In the genomic region with DNA sequence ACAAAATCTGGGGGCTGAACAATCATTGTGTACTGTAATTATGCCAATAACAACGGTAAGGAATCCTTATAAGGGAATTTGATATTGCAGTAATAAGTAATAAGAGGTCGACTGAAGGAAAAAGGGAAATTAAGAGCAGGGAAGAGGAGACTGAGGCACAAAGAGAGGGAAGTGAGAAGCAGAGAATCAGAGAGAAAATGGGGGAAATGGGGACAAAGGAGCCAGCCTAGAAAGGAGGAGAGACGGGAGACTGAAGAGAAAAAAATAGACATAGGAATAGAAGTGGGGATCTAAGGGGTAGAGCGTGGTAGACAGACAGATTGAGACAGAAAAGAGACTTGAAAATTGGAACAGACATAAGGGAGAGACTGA, we compare ENCODE assay signal across 8 cellular contexts. TPM values are rescaled to one million over a fixed set of nuclear protein-coding genes. Genes with fewer than 3 reads are reported as not detected.
DNase-seq lines count a peak whose midpoint lies in the region; ATAC-seq and TF ChIP-seq lines count a peak whose summit lies in the region.

No MANE protein-coding gene starts in this region.

- no peaks in the 10 kb centered on the region for H3K36me3 ChIP-seq in muscle layer of colon (ENCODE audit: insufficient read depth, low read length)

- no peak overlapping the region for H3K27ac Mint-ChIP-seq in activated naive CD4-positive, alpha-beta T cell treated with anti-CD3 and anti-CD28 coated beads, Interleukin-2, amount 10 ng/mL, durations not matched to agents 7 days and 5 days
- H3K27ac Mint-ChIP-seq in type B pancreatic cell, result peak overlapping the region; percentile 99

- peaks cover 32% of the 10 kb centered on the region for H3K9me3 Mint-ChIP-seq in activated naive CD4-positive, alpha-beta T cell treated with anti-CD3 and anti-CD28 coated beads, Interleukin-2, amount 10 ng/mL, durations not matched to agents 7 days and 5 days
- peaks cover 18% of the 10 kb centered on the region for H3K9me3 Mint-ChIP-seq in type B pancreatic cell

- H3K4me3 ChIP-seq in coronary artery (peak overlapping the region; percentile 68), muscle layer of colon (ENCODE audit: low read depth in 1 of 2, low read length in 2 of 2) (peak overlapping the region; percentile 69 to 91)

- H3K27ac ChIP-seq in coronary artery (peak overlapping the region in 1 of 2 donors; percentile 78), muscle layer of colon (ENCODE audit: low read depth, low read length) (no peak overlapping the region)

- H3K9me3 ChIP-seq in muscle layer of colon (ENCODE audit: low read length), result peaks cover 13% of the 10 kb centered on the region

- peaks cover 4% of the 10 kb centered on the region for H3K4me1 ChIP-seq in muscle layer of colon (ENCODE audit: insufficient read depth, low read length)

- peaks cover 3% of the 10 kb centered on the region for H3K27me3 Mint-ChIP-seq in activated naive CD4-positive, alpha-beta T cell treated with anti-CD3 and anti-CD28 coated beads, Interleukin-2, amount 10 ng/mL, durations not matched to agents 7 days and 5 days
- no peaks in the 10 kb centered on the region for H3K27me3 Mint-ChIP-seq in type B pancreatic cell

- CTCF ChIA-PET in activated naive CD4-positive, alpha-beta T cell treated with anti-CD3 and anti-CD28 coated beads, Interleukin-2, amount 10 ng/mL, durations not matched to agents 7 days and 5 days (lab: Charles Lee), result no interaction called here

- DNase-seq in activated naive CD4-positive, alpha-beta T cell treated with anti-CD3 and anti-CD28 coated beads, Interleukin-2, amount 10 ng/mL, durations not matched to agents 7 days and 5 days, result no peak
- DNase-seq in activated naive CD4-positive, alpha-beta T cell (lab: John Stamatoyannopoulos, UW), result no peak
- DNase-seq in coronary artery (ENCODE audit: low spot score) (no peak), type B pancreatic cell (ENCODE audit: extremely low spot score, unreplicated experiment) (no peak), epidermal melanocyte (ENCODE audit: insufficient read length, low spot score) (no peak), KBM-7 (no peak)

- no peak for TF ChIP-seq CTCF in coronary artery (IDR thresholded peaks at IDR 0.05)
- no peak for TF ChIP-seq CTCF in type B pancreatic cell (conservative IDR thresholded peaks at IDR 0.05)

- H3K27me3 ChIP-seq in muscle layer of colon (ENCODE audit: control insufficient read depth in 1 of 2, insufficient read depth in 2 of 2, low read length in 2 of 2), result no peaks in the 10 kb centered on the region

- in situ Hi-C loops in KBM-7 (cut with MboI; ENCODE audit: low pct_unique_long_range_greater_than_20kb, low sequenced_read_pairs), result no loop called here

- H3K36me3 Mint-ChIP-seq in activated naive CD4-positive, alpha-beta T cell treated with anti-CD3 and anti-CD28 coated beads, Interleukin-2, amount 10 ng/mL, durations not matched to agents 7 days and 5 days, result peaks cover 6% of the 10 kb centered on the region
- peaks cover 39% of the 10 kb centered on the region for H3K36me3 Mint-ChIP-seq in type B pancreatic cell

- H3K9ac ChIP-seq in muscle layer of colon (ENCODE audit: low read length), result peak overlapping the region; percentile 15

- peak overlapping the region; percentile 71 for H3K4me3 Mint-ChIP-seq in activated naive CD4-positive, alpha-beta T cell treated with anti-CD3 and anti-CD28 coated beads, Interleukin-2, amount 10 ng/mL, durations not matched to agents 7 days and 5 days
- peak overlapping the region; percentile 99 for H3K4me3 Mint-ChIP-seq in type B pancreatic cell

- H3K4me1 Mint-ChIP-seq in activated naive CD4-positive, alpha-beta T cell treated with anti-CD3 and anti-CD28 coated beads, Interleukin-2, amount 10 ng/mL, durations not matched to agents 7 days and 5 days, result peaks cover 3% of the 10 kb centered on the region
- peaks cover 15% of the 10 kb centered on the region for H3K4me1 Mint-ChIP-seq in type B pancreatic cell (ENCODE audit: unreplicated experiment)

- no peak for ATAC-seq in HG02678 (IDR thresholded peaks at IDR 0.05; ENCODE audit: unreplicated experiment)

RNA-seq across cellular contexts. Expression of a gene that starts 0.5 kb away (rescaled TPM):
- 11.9 and 15.0 TPM in 2 replicates for total RNA-seq in type B pancreatic cell (ENCODE audit: low replicate concordance)

RNA-seq across cellular contexts. Expression of a gene that starts 59.0 kb away (rescaled TPM):
- not detected in 2 replicates for total RNA-seq in type B pancreatic cell (ENCODE audit: low replicate concordance)
